Comparison of ENCODE assay signal across 8 cellular contexts in the genomic region with DNA sequence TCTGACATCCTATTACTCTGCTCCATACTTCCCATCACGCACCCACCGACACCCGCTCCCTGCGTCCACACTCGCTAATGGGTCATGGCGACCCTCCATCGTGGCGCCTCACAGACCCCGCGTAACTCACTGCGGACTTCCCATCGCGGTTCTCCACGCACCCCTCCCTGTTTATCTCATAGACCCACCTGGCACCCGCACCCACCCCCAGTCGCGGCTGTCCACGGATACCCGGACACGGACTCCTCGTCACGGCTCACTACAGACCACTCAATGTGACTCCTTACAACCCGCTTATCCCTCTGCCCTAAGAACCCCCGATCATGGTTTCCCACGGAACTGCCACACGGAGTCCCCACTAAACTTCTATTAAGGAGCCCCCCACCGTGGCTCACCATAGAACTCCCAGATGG. TPM values are rescaled to one million over a fixed set of nuclear protein-coding genes. Genes with fewer than 3 reads are reported as not detected.
DNase-seq lines count a peak whose midpoint lies in the region; FAIRE-seq and TF ChIP-seq lines count a peak whose summit lies in the region.

No MANE protein-coding gene starts in this region.

- H3K9me3 Mint-ChIP-seq in CD8-positive, alpha-beta memory T cell, result no peaks in the 10 kb centered on the region
- no peaks in the 10 kb centered on the region for H3K9me3 Mint-ChIP-seq in dendritic cell treated with granulocyte-macrophage colony-stimulating factor and Interleukin-4, amounts not matched to agents 40 ng/mL and 50 ng/mL, for 4 days

- peak overlapping the region; percentile 97 for H3K27ac ChIP-seq in CD8-positive, alpha-beta memory T cell (ENCODE audit: low read depth, low read length)

- H3K4me3 Mint-ChIP-seq in CD8-positive, alpha-beta memory T cell, result peak overlapping the region; percentile 89 to 99 (median 96)
- peak overlapping the region; percentile 92 for H3K4me3 Mint-ChIP-seq in dendritic cell treated with granulocyte-macrophage colony-stimulating factor and Interleukin-4, amounts not matched to agents 40 ng/mL and 50 ng/mL, for 4 days

- H3K4me3 ChIP-seq in CD8-positive, alpha-beta memory T cell (ENCODE audit: low read length), result peak overlapping the region; percentile 98
- H3K4me3 ChIP-seq in MG63, result peak overlapping the region; percentile 74
- peak overlapping the region; percentile 95 for H3K4me3 ChIP-seq in mononuclear cell (ENCODE audit: low read length)

- peaks cover 13 to 56% (median 17%) of the 10 kb centered on the region in 3 donors for H3K36me3 Mint-ChIP-seq in CD8-positive, alpha-beta memory T cell
- H3K36me3 Mint-ChIP-seq in dendritic cell treated with granulocyte-macrophage colony-stimulating factor and Interleukin-4, amounts not matched to agents 40 ng/mL and 50 ng/mL, for 4 days (ENCODE audit: low read depth), result peaks cover 57% of the 10 kb centered on the region

- H3K27ac Mint-ChIP-seq in CD8-positive, alpha-beta memory T cell, result peak overlapping the region; percentile 84 to 100 (median 100)
- H3K27ac Mint-ChIP-seq in dendritic cell treated with granulocyte-macrophage colony-stimulating factor and Interleukin-4, amounts not matched to agents 40 ng/mL and 50 ng/mL, for 4 days, result peak overlapping the region; percentile 90

- TF ChIP-seq POLR2A in H54 (IDR thresholded peaks at IDR 0.05; ENCODE audit: low read depth, low read length), result no peak

- H3K27me3 Mint-ChIP-seq in CD8-positive, alpha-beta memory T cell, result no peaks in the 10 kb centered on the region
- no peaks in the 10 kb centered on the region for H3K27me3 Mint-ChIP-seq in dendritic cell treated with granulocyte-macrophage colony-stimulating factor and Interleukin-4, amounts not matched to agents 40 ng/mL and 50 ng/mL, for 4 days

- DNase-seq in CD8-positive, alpha-beta memory T cell, result no peak
- DNase-seq in MG63, result no peak
- DNase-seq in activated CD4-positive, CD25-positive, alpha-beta regulatory T cell treated with anti-CD3 and anti-CD28 coated beads, Interleukin-2, amount 50 U/mL, for 72 hours, result no peak
- DNase-seq in SHP77 treated with DMSO at 0.1 percent for 48 hours (lab: John Stamatoyannopoulos, UW), result no peak
- no peak for DNase-seq in H54 (ENCODE audit: insufficient read length, low spot score)
- DNase-seq in mucosa of gallbladder (ENCODE audit: low spot score), result no peak

- intact Hi-C loops in dendritic cell treated with granulocyte-macrophage colony-stimulating factor and Interleukin-4, amounts not matched to agents 40 ng/mL and 50 ng/mL, for 4 days (cut with micrococcal nuclease), result loop anchor here (1.0 to 10.0 kb wide), 3 partner anchors 21 to 792 kb away; partner anchors contain the start of genes ACAA2, CFAP53 and RPL17

- FAIRE-seq in H54 (lab: Jason Lieb, UNC), result no peak

- H3K9me3 ChIP-seq in CD8-positive, alpha-beta memory T cell (ENCODE audit: low read length), result no peaks in the 10 kb centered on the region
- H3K9me3 ChIP-seq in MG63 (no peaks in the 10 kb centered on the region), mononuclear cell (ENCODE audit: low read depth, low read length) (no peaks in the 10 kb centered on the region)

- no peaks in the 10 kb centered on the region for H3K27me3 ChIP-seq in CD8-positive, alpha-beta memory T cell (ENCODE audit: insufficient read depth, low read length, poor library complexity, severe bottlenecking)
- no peaks in the 10 kb centered on the region for H3K27me3 ChIP-seq in MG63
- H3K27me3 ChIP-seq in mononuclear cell (ENCODE audit: insufficient read depth, low read length), result no peaks in the 10 kb centered on the region

- H3K36me3 ChIP-seq in CD8-positive, alpha-beta memory T cell (ENCODE audit: insufficient read depth, low read length), result no peaks in the 10 kb centered on the region
- H3K36me3 ChIP-seq in MG63, result peaks cover 28% of the 10 kb centered on the region

- POLR2A ChIA-PET in CD8-positive, alpha-beta memory T cell (lab: Charles Lee), result no interaction called here

- peaks cover 12% of the 10 kb centered on the region for H3K4me1 ChIP-seq in CD8-positive, alpha-beta memory T cell (ENCODE audit: insufficient read depth, low read length)
- peaks cover 24% of the 10 kb centered on the region for H3K4me1 ChIP-seq in mononuclear cell (ENCODE audit: insufficient read depth, low read length)

- H3K4me1 Mint-ChIP-seq in CD8-positive, alpha-beta memory T cell, result peaks cover 23 to 42% (median 28%) of the 10 kb centered on the region in 3 donors
- peaks cover 56% of the 10 kb centered on the region for H3K4me1 Mint-ChIP-seq in dendritic cell treated with granulocyte-macrophage colony-stimulating factor and Interleukin-4, amounts not matched to agents 40 ng/mL and 50 ng/mL, for 4 days (ENCODE audit: low read depth)

- CTCF ChIA-PET in CD8-positive, alpha-beta memory T cell (lab: Charles Lee), result no interaction called here

RNA-seq across cellular contexts. Expression of gene CXXC1, which starts 0.5 kb away (rescaled TPM):
- total RNA-seq in CD8-positive, alpha-beta memory T cell, result 100 to 1,000 TPM; 113 to 115 TPM
- 64.6 TPM for polyA plus RNA-seq in CD8-positive, alpha-beta memory T cell
- 39.0 and 59.3 TPM in 2 replicates for total RNA-seq in MG63 (2014; rRNA removed; shearing (Covaris generic); ENCODE audit: low replicate concordance)
- total RNA-seq in mononuclear cell (46.9 TPM), mucosa of gallbladder (92.2 TPM)

RNA-seq across cellular contexts. Expression of gene MBD1, which starts 5.7 kb away (rescaled TPM):
- 10 to 100 TPM; 83.0 to 99.2 TPM for total RNA-seq in CD8-positive, alpha-beta memory T cell
- polyA plus RNA-seq in CD8-positive, alpha-beta memory T cell, result 38.7 TPM
- total RNA-seq in MG63 (2014; rRNA removed; shearing (Covaris generic); ENCODE audit: low replicate concordance), result 28.2 and 34.4 TPM in 2 replicates
- total RNA-seq in mononuclear cell (41.6 TPM), mucosa of gallbladder (86.7 TPM)

RNA-seq across cellular contexts. Expression of gene CFAP53, which starts 20.7 kb away (rescaled TPM):
- under 1 TPM; 0.49 to 0.53 TPM for total RNA-seq in CD8-positive, alpha-beta memory T cell
- not detected for polyA plus RNA-seq in CD8-positive, alpha-beta memory T cell
- not detected in 2 replicates for total RNA-seq in MG63 (2014; rRNA removed; shearing (Covaris generic); ENCODE audit: low replicate concordance)
- total RNA-seq in mononuclear cell (not detected), mucosa of gallbladder (1.5 TPM)
